8 cellular contexts compared by ENCODE assay signal in genomic region chr1:207824691-207825090, GRCh38.
DNase-seq lines count a peak whose midpoint lies in the region; ATAC-seq and TF ChIP-seq lines count a peak whose summit lies in the region.

No MANE protein-coding gene starts in this region.

- H3K79me2 ChIP-seq in osteoblast (ENCODE audit: insufficient read depth, low read length), result peaks cover 56% of the 10 kb centered on the region

- H3K9me3 ChIP-seq in Peyer's patch (no peaks in the 10 kb centered on the region), osteoblast (ENCODE audit: low read depth, low read length) (no peaks in the 10 kb centered on the region)
- H3K9me3 ChIP-seq in effector memory CD4-positive, alpha-beta T cell (ENCODE audit: control insufficient read depth, low read length), result no peaks in the 10 kb centered on the region

- peak overlapping the region; percentile 99 for H3K27ac ChIP-seq in C4-2B
- peak overlapping the region; percentile 93 to 99 (median 96) for H3K27ac ChIP-seq in Peyer's patch
- H3K27ac ChIP-seq in effector memory CD4-positive, alpha-beta T cell (ENCODE audit: insufficient read depth, low read length, poor library complexity, severe bottlenecking), result peak overlapping the region; percentile 89
- peak overlapping the region; percentile 83 for H3K27ac ChIP-seq in osteoblast (ENCODE audit: low read depth, low read length)

- DNase-seq in Peyer's patch, result peak in 1 of 3 donors; percentile 55
- no peak for DNase-seq in effector memory CD4-positive, alpha-beta T cell
- DNase-seq in osteoblast (ENCODE audit: insufficient read length, low spot score, missing footprints), result no peak
- no peak for DNase-seq in NCI-H1930 (lab: John Stamatoyannopoulos, UW)
- DNase-seq in NCI-H1105 treated with DMSO at 0.1 percent for 48 hours (lab: John Stamatoyannopoulos, UW), result no peak
- no peak for DNase-seq in stimulated activated naive CD4-positive, alpha-beta T cell (lab: John Stamatoyannopoulos, UW)

- H2AFZ ChIP-seq in osteoblast (ENCODE audit: low read length), result no peak overlapping the region

- no peak for ATAC-seq in HG03565 (IDR thresholded peaks at IDR 0.05; ENCODE audit: unreplicated experiment)

- H3K36me3 ChIP-seq in Peyer's patch (peaks cover 0 to 1% (median 0%) of the 10 kb centered on the region in 3 donors), osteoblast (ENCODE audit: insufficient read depth, low read length) (no peaks in the 10 kb centered on the region)
- peaks cover 1% of the 10 kb centered on the region for H3K36me3 ChIP-seq in effector memory CD4-positive, alpha-beta T cell (ENCODE audit: control insufficient read depth, insufficient read depth, low read length)

- H3K4me3 ChIP-seq in Peyer's patch (peak overlapping the region in 2 of 4 donors; percentile 2 to 68), osteoblast (ENCODE audit: insufficient read depth, low read length) (no peak overlapping the region)
- H3K4me3 ChIP-seq in effector memory CD4-positive, alpha-beta T cell (ENCODE audit: insufficient read depth, low read depth, low read length, poor library complexity, severe bottlenecking), result no peak overlapping the region

- H3K27me3 ChIP-seq in Peyer's patch (no peaks in the 10 kb centered on the region), osteoblast (ENCODE audit: insufficient read depth, low read length) (no peaks in the 10 kb centered on the region)
- no peaks in the 10 kb centered on the region for H3K27me3 ChIP-seq in effector memory CD4-positive, alpha-beta T cell (replicated peaks; ENCODE audit: control insufficient read depth, insufficient read depth, low read length, poor library complexity, severe bottlenecking)

- no peak for TF ChIP-seq POLR2A in Peyer's patch (IDR thresholded peaks at IDR 0.05)

- TF ChIP-seq CTCF in C4-2B (conservative IDR thresholded peaks at IDR 0.05), result no peak
- no peak for TF ChIP-seq CTCF in Peyer's patch (IDR thresholded peaks at IDR 0.05)
- no peak for TF ChIP-seq CTCF in osteoblast (IDR thresholded peaks at IDR 0.05; ENCODE audit: extremely low read depth, low read depth, low read length)

- H4K20me1 ChIP-seq in osteoblast (ENCODE audit: insufficient read depth, low read length), result peaks cover 6% of the 10 kb centered on the region

- H3K4me1 ChIP-seq in Peyer's patch, result peaks cover 0 to 73% (median 38%) of the 10 kb centered on the region in 4 donors
- peaks cover 55% of the 10 kb centered on the region for H3K4me1 ChIP-seq in effector memory CD4-positive, alpha-beta T cell (ENCODE audit: control insufficient read depth, insufficient read depth, low read length, poor library complexity, severe bottlenecking)
- peaks cover 36% of the 10 kb centered on the region for H3K4me1 ChIP-seq in osteoblast (ENCODE audit: insufficient read depth, low read length)

- no peak overlapping the region for H3K4me2 ChIP-seq in osteoblast (ENCODE audit: insufficient read depth, low read length)
